Comparison of ENCODE assay signal across 7 cellular contexts in genomic region chr3:194633349-194634004, GRCh38. TPM values are rescaled to one million over a fixed set of nuclear protein-coding genes. Genes with fewer than 3 reads are reported as not detected.
DNase-seq lines count a peak whose midpoint lies in the region; ATAC-seq and TF ChIP-seq lines count a peak whose summit lies in the region.

Gene TMEM44 (minus strand): TSS chr3:194633419. CDS start chr3:194633215, 204 bp downstream.

- H3K4me1 Mint-ChIP-seq in brain = no peaks in the 10 kb centered on the region

- H3K9me3 ChIP-seq in iPS-15b (ENCODE audit: control insufficient read depth, insufficient read depth, low read length) = peaks cover 4% of the 10 kb centered on the region

- H3K4me1 ChIP-seq in iPS-15b (ENCODE audit: control insufficient read depth, insufficient read depth, low read length) = peaks cover 2% of the 10 kb centered on the region

- H3K27ac ChIP-seq in skin epidermis = peak within 1 kb of the TSS in 18 of 21 experiments; percentile 8 to 78 (median 56)

- ATAC-seq in GM18505 (IDR thresholded peaks at IDR 0.05; ENCODE audit: unreplicated experiment) = peak; percentile 80
- peak; percentile 70 for ATAC-seq in HG02938 (IDR thresholded peaks at IDR 0.05; ENCODE audit: unreplicated experiment)

- peak within 1 kb of the TSS; percentile 67 to 84 (median 70) for H3K27ac Mint-ChIP-seq in brain

- H3K27me3 Mint-ChIP-seq in brain = no peaks in the 10 kb centered on the region

- peak within 1 kb of the TSS; percentile 87 to 91 (median 88) for H3K4me3 Mint-ChIP-seq in brain

- peaks cover 11% of the 10 kb centered on the region for H3K36me3 ChIP-seq in iPS-15b (ENCODE audit: control insufficient read depth, insufficient read depth, low read length)

- H3K9me3 Mint-ChIP-seq in brain = peaks cover 4 to 19% (median 7%) of the 10 kb centered on the region in 5 experiments

- H3K27me3 ChIP-seq in iPS-15b (ENCODE audit: control insufficient read depth, insufficient read depth, low read length) = no peaks in the 10 kb centered on the region

- peak; percentile 41 for TF ChIP-seq POLR2A in GM18505 (IDR thresholded peaks at IDR 0.05; ENCODE audit: borderline replicate concordance, extremely low read depth, insufficient read depth, insufficient read length)

- H3K4me3 ChIP-seq in iPS-15b (ENCODE audit: low read depth, low read length) (peak within 1 kb of the TSS; percentile 80), skin epidermis (peak within 1 kb of the TSS; percentile 55 to 75 (median 63))

- TF ChIP-seq CTCF in brain (conservative IDR thresholded peaks at IDR 0.05) = peak; percentile 61 to 84

- peak within 1 kb of the TSS; percentile 60 for H3K9ac ChIP-seq in iPS-15b (ENCODE audit: low read depth, low read length)

- H3K36me3 Mint-ChIP-seq in brain = peaks cover 24% of the 10 kb centered on the region

- DNase-seq in NCI-H146 treated with DMSO at 0.1 percent for 48 hours (lab: John Stamatoyannopoulos, UW; ENCODE audit: unreplicated experiment) (peak; percentile 92), T-helper 9 cell (peak; percentile 41)

RNA-seq across cellular contexts. Expression of gene TMEM44, which starts in this region (rescaled TPM):
- polyA plus RNA-seq in brain (ENCODE audit: insufficient read depth, low read depth, low replicate concordance) = 20.1 TPM

Comparison
In these comparisons a context has a peak if more than half of its experiments do, and no peak if none do; other contexts are left out.
1. Peak in every context shown above with its lines: DNase-seq, ATAC-seq, H3K4me3 ChIP-seq and H3K27ac ChIP-seq.